ENCODE assay signal across 21 cellular contexts in the genomic region with DNA sequence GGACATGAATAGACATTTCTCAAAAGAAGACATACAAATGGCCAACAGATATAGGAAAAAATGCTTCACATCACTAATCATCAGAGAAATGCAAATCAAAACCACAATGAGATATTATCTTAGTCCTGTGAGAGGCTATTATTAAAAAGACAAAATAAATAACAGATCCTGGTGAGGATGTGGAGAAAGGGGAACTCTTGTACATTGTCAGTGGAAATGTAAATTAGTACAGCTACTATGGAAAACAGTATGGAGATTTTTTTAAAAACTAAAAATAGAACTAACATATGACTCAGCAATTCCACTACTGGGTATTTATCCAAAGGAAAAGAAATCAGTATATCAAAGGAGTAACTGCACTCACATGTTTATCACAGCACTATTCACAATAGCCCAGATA.
DNase-seq lines count a peak whose midpoint lies in the region; ATAC-seq, FAIRE-seq and TF ChIP-seq lines count a peak whose summit lies in the region.
"Had no signal": no experiment of that assay in that cellular context is flagged by ENCODE, and none has a peak within 500 bp of the region (broad histone marks: within the 10 kb centered on the region; RNA-seq: fewer than 3 reads in every experiment).

No MANE protein-coding gene starts in this region.

- no peak overlapping the region for H2AFZ ChIP-seq in osteoblast (ENCODE audit: low read length)
- H2AFZ ChIP-seq in OCI-LY7 (ENCODE audit: low read length), result no peak overlapping the region

- POLR2A ChIA-PET in GM10248 (lab: Yijun Ruan, JAX), result no interaction called here
- POLR2A ChIA-PET in OCI-LY7 (lab: Charles Lee), result interaction anchor here (0.7 kb wide), 1 partner anchor 489 kb away, joined by 3 read pairs; no protein-coding TSS in a partner anchor

- H4K20me1 ChIP-seq in osteoblast (ENCODE audit: insufficient read depth, low read length) (no peaks in the 10 kb centered on the region), OCI-LY7 (ENCODE audit: insufficient read depth, low read length) (no peaks in the 10 kb centered on the region)

- H3K9me2 ChIP-seq in OCI-LY7 (ENCODE audit: insufficient read depth, low read length), result no peaks in the 10 kb centered on the region

- CTCF ChIA-PET in GM10248 (lab: Yijun Ruan, JAX) (no interaction called here), OCI-LY7 (lab: Charles Lee; ENCODE audit: unreplicated experiment) (no interaction called here)

- H3K4me1 ChIP-seq in osteoblast (ENCODE audit: insufficient read depth, low read length) (peaks cover 18% of the 10 kb centered on the region), OCI-LY7 (ENCODE audit: insufficient read depth, low read length, poor library complexity, severe bottlenecking) (no peaks in the 10 kb centered on the region)
- H3K4me1 ChIP-seq: left lung, Peyer's patch had no signal

- H3K79me2 ChIP-seq in osteoblast (ENCODE audit: insufficient read depth, low read length) (no peaks in the 10 kb centered on the region), OCI-LY7 (ENCODE audit: insufficient read depth, low read depth, low read length) (no peaks in the 10 kb centered on the region)

- H3K4me2 ChIP-seq in osteoblast (ENCODE audit: insufficient read depth, low read length) (no peak overlapping the region), OCI-LY7 (ENCODE audit: low read length) (no peak overlapping the region)

- BruUV-seq in OCI-LY7 (replicated peaks; lab: Mats Ljungman, UMichigan), result no TSS peak

- no peak for ATAC-seq in HG03025 (IDR thresholded peaks at IDR 0.05; ENCODE audit: low FRiP score, unreplicated experiment)
- ATAC-seq: activated T-cell treated with anti-CD3 and anti-CD28 coated beads, Interleukin-2, amount 50 U/mL, for 4 hours; left lung had no signal

- intact Hi-C loops in OCI-LY7 (cut with micrococcal nuclease; ENCODE audit: unreplicated experiment), result no loop called here

- TF ChIP-seq CTCF in osteoblast (IDR thresholded peaks at IDR 0.05; ENCODE audit: extremely low read depth, low read depth, low read length), result no peak
- TF ChIP-seq CTCF in GM10248 (IDR thresholded peaks at IDR 0.05; ENCODE audit: control extremely low read depth, extremely low read depth, low read depth, missing control alignments), result no peak
- TF ChIP-seq CTCF in OCI-LY7 (conservative IDR thresholded peaks at IDR 0.05; ENCODE audit: low read length), result no peak

- DNase-seq in EL (peak; percentile 60), RCC 7860 (ENCODE audit: low spot score) (no peak), fibroblast of gingiva (ENCODE audit: low read depth) (peak; percentile 56), osteoblast (ENCODE audit: insufficient read length, low spot score, missing footprints) (no peak), GM10248 (ENCODE audit: extremely low spot score) (no peak), OCI-LY7 (ENCODE audit: low spot score) (no peak)
- DNase-seq: activated CD4-positive, alpha-beta memory T cell treated with anti-CD3 and anti-CD28 coated beads for 36 hours; activated naive CD8-positive, alpha-beta T cell treated with anti-CD3 and anti-CD28 coated beads for 36 hours; activated T-cell treated with anti-CD3 and anti-CD28 coated beads, Interleukin-2, amount 50 U/mL, for 4 hours; DMS53; left lung; NCI-H82; ovary; Peyer's patch; stimulated activated CD4-positive, alpha-beta T cell treated with anti-CD3 and anti-CD28 coated beads, Interleukin-4, amount 100 ng/mL, for 4 hours had no signal

- H3K4me3 ChIP-seq in osteoblast (ENCODE audit: insufficient read depth, low read length) (no peak overlapping the region), OCI-LY7 (ENCODE audit: low read depth, low read length, poor library complexity, severe bottlenecking) (no peak overlapping the region)
- H3K4me3 ChIP-seq: left lung, ovary, Peyer's patch, skin epidermis had no signal

- no peaks in the 10 kb centered on the region for H3K27me3 ChIP-seq in osteoblast (ENCODE audit: insufficient read depth, low read length)
- H3K27me3 ChIP-seq: left lung, ovary, Peyer's patch had no signal

- no peaks in the 10 kb centered on the region for H3K36me3 ChIP-seq in osteoblast (ENCODE audit: insufficient read depth, low read length)
- no peaks in the 10 kb centered on the region for H3K36me3 ChIP-seq in OCI-LY7 (ENCODE audit: insufficient read depth, low read length)
- H3K36me3 ChIP-seq: left lung, ovary, Peyer's patch had no signal

- peak; percentile 48 for FAIRE-seq in RCC 7860 (lab: Jason Lieb, UNC)
- FAIRE-seq: bronchial epithelial cell, frontal cortex had no signal

- H3K27ac ChIP-seq in osteoblast (ENCODE audit: low read depth, low read length), result peak overlapping the region; percentile 55
- no peak overlapping the region for H3K27ac ChIP-seq in OCI-LY7 (ENCODE audit: low read depth, low read length, poor library complexity, severe bottlenecking)
- H3K27ac ChIP-seq: C4-2B, left lung, ovary, Peyer's patch, skin epidermis, VCaP had no signal

- H3K9me3 ChIP-seq in osteoblast (ENCODE audit: low read depth, low read length) (no peaks in the 10 kb centered on the region), OCI-LY7 (ENCODE audit: low read length) (no peaks in the 10 kb centered on the region)
- H3K9me3 ChIP-seq: ovary, Peyer's patch had no signal

Comparison
In these comparisons a context has a peak if more than half of its experiments do, and no peak if none do; other contexts are left out.
1. DNase-seq: peak in EL (single experiment) and fibroblast of gingiva (single experiment); none in RCC 7860 (single experiment), osteoblast (single experiment), GM10248 (single experiment) and OCI-LY7 (single experiment).